ENCODE assay signal across 8 cellular contexts in the genomic region with DNA sequence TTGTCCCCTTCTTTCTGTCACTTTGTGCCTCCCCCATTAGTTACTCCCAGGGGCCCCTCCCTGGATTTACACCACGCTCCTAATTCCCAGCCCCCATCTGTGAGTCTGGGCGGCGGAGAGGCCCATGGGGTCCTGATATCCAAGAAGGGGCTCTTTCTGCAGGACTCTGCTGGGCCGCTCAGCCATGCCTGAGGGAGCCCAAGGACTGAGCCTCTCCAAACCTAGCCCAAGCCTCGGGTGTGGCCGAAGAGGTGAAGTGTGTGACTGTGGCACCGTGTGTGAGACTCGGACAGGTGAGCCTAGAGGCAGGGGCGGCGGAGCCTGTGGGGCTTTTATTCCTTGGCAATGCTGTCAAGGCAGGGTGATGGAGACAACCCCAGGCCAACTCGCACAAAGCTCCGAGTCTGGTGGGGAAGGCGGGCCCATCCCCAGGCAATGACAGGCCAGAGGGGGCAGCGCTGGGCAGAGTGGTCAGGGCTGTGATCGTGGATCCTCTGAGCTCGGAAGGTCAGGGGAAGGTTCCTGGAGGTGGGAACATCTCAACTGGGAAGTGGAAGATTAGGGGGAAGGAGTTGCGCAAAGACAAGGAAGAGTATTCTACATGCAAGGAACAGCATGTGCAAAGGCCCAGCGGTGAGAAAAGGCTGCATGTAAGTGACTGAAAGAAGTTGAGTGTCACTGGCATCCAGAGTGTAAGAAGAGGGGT. TPM values are rescaled to one million over a fixed set of nuclear protein-coding genes. Genes with fewer than 3 reads are reported as not detected.
DNase-seq lines count a peak whose midpoint lies in the region; ATAC-seq and TF ChIP-seq lines count a peak whose summit lies in the region.

No MANE protein-coding gene starts in this region.

- peak overlapping the region; percentile 96 for H3K4me3 ChIP-seq in kidney epithelial cell (ENCODE audit: low read depth, low read length)
- H3K4me3 ChIP-seq in thoracic aorta: peak overlapping the region; percentile 94

- H3K27me3 ChIP-seq in kidney epithelial cell (ENCODE audit: control insufficient read depth, insufficient read depth, low read length) (no peaks in the 10 kb centered on the region), thoracic aorta (replicated peaks; ENCODE audit: insufficient read depth) (no peaks in the 10 kb centered on the region)

- TF ChIP-seq CTCF in kidney epithelial cell (IDR thresholded peaks at IDR 0.05; ENCODE audit: insufficient read depth, low read length, poor library complexity, severe bottlenecking): peak; percentile 7
- no peak for TF ChIP-seq CTCF in thoracic aorta (IDR thresholded peaks at IDR 0.05)

- H3K4me1 ChIP-seq in thoracic aorta (ENCODE audit: control insufficient read depth in 1 of 2, low read depth in 2 of 2): peaks cover 26 to 48% of the 10 kb centered on the region in 2 donors

- peak overlapping the region; percentile 93 to 100 for H3K27ac ChIP-seq in thoracic aorta

- H3K36me3 ChIP-seq in kidney epithelial cell (ENCODE audit: control insufficient read depth, insufficient read depth, low read length) (peaks cover 5% of the 10 kb centered on the region), thoracic aorta (peaks cover 30% of the 10 kb centered on the region)

- ATAC-seq in thoracic aorta (ENCODE audit: insufficient number of reproducible peaks, low FRiP score, low read depth): no peak
- no peak for ATAC-seq in GM21619 (IDR thresholded peaks at IDR 0.05; ENCODE audit: unreplicated experiment)
- no peak for ATAC-seq in GM18498 (IDR thresholded peaks at IDR 0.05; ENCODE audit: unreplicated experiment)

- no peaks in the 10 kb centered on the region for H3K9me3 ChIP-seq in thoracic aorta

- DNase-seq in AG20443 (ENCODE audit: low spot score): peak; percentile 55
- DNase-seq in HCEC 1CT: peak; percentile 30
- DNase-seq in astrocyte of the hippocampus (ENCODE audit: low read depth, low spot score): peak; percentile 55
- DNase-seq in kidney epithelial cell (ENCODE audit: low read depth): no peak
- no peak for DNase-seq in thoracic aorta (ENCODE audit: low spot score)
- no peak for DNase-seq in mesenteric fat pad (ENCODE audit: low spot score)

RNA-seq across cellular contexts. Expression of a gene that starts 1.6 kb away (rescaled TPM):
- total RNA-seq in kidney epithelial cell (22.8 and 46.9 TPM in 2 replicates), thoracic aorta (100 to 1,000 TPM in 1 of 2 donors, 10 to 100 TPM in 1; 76.0 to 112 TPM), mesenteric fat pad (56.4 TPM)

RNA-seq across cellular contexts. Expression of a gene that starts 7.4 kb away (rescaled TPM):
- total RNA-seq in kidney epithelial cell (7.5 and 12.4 TPM in 2 replicates), thoracic aorta (100 to 1,000 TPM; 315 to 699 TPM), mesenteric fat pad (1,383 TPM)

RNA-seq across cellular contexts. Expression of a gene that starts 21.7 kb away (rescaled TPM):
- 1,721 and 2,288 TPM in 2 replicates for total RNA-seq in kidney epithelial cell
- 100 to 1,000 TPM; 716 to 775 TPM for total RNA-seq in thoracic aorta
- total RNA-seq in mesenteric fat pad: 1,454 TPM

RNA-seq across cellular contexts. Expression of a gene that starts 22.9 kb away (rescaled TPM):
- total RNA-seq in kidney epithelial cell: 22.8 and 28.6 TPM in 2 replicates
- 10 to 100 TPM; 29.3 to 86.1 TPM for total RNA-seq in thoracic aorta
- 34.1 TPM for total RNA-seq in mesenteric fat pad

RNA-seq across cellular contexts. Expression of a gene that starts 23.1 kb away (rescaled TPM):
- total RNA-seq in kidney epithelial cell (37.8 and 44.6 TPM in 2 replicates), thoracic aorta (10 to 100 TPM; 25.7 to 34.5 TPM), mesenteric fat pad (29.7 TPM)

Comparison
In these comparisons a context has a peak if more than half of its experiments do, and no peak if none do; other contexts are left out.
1. DNase-seq: peak in AG20443 (single experiment), HCEC 1CT (single experiment) and astrocyte of the hippocampus (single experiment); none in kidney epithelial cell (single experiment), thoracic aorta (single experiment) and mesenteric fat pad (single experiment).
2. RNA of a gene that starts 7.4 kb away (total RNA-seq): 1,383 TPM in mesenteric fat pad (single experiment) and 315 to 699 TPM in thoracic aorta; 7.5 to 12.4 TPM in kidney epithelial cell; every median in the first group is over 10 times any median in the second.